15 cellular contexts compared by ENCODE assay signal in the genomic region with DNA sequence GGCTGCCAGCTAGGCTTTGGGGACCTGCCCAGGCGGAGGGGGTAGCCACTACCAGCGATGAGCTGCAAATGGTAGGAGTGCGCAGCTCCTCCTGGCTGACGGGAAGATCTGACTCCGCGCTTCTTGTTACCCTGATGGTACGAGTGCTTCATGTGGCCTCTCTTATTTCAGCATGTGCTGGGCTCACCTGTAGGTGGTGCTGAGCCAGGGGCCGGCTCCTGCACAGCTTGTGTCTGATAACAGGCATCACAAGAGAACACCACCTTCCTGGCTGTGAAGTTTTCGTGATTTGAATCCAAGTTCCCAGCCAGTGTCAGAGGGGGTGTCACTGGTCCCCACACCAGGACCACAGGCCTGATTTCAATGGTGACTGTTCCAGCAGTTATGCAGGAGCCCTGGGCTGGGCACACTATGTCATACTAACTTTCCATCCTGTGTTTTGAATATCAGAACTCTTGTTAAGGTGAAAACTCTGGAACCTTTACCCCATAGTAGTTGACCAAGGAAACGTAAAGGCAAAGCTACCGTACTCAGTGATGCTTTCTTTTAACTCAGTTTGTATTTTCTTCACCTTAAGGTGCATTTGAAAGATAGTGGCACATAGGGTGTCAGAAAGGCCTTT. TPM values are rescaled to one million over a fixed set of nuclear protein-coding genes. Genes with fewer than 3 reads are reported as not detected.
DNase-seq lines count a peak whose midpoint lies in the region; ATAC-seq, FAIRE-seq and TF ChIP-seq lines count a peak whose summit lies in the region.
"Had no signal": no experiment of that assay in that cellular context is flagged by ENCODE, and none has a peak within 500 bp of the region (broad histone marks: within the 10 kb centered on the region; RNA-seq: fewer than 3 reads in every experiment).

No MANE protein-coding gene starts in this region.

- no peaks in the 10 kb centered on the region for H3K9me3 Mint-ChIP-seq in endodermal cell
- no peaks in the 10 kb centered on the region for H3K9me3 Mint-ChIP-seq in activated T-cell treated with anti-CD3 and anti-CD28 coated beads, Interleukin-2, amount 50 U/mL, for 72 hours
- H3K9me3 Mint-ChIP-seq: WTC11 had no signal

- no peaks in the 10 kb centered on the region for H3K27me3 ChIP-seq in endodermal cell (ENCODE audit: control insufficient read depth, insufficient read depth, low read length, poor library complexity, severe bottlenecking)
- H3K27me3 ChIP-seq: gastrocnemius medialis had no signal

- no peak overlapping the region for H3K27ac ChIP-seq in endodermal cell (ENCODE audit: low read depth, low read length)
- H3K27ac ChIP-seq: gastrocnemius medialis had no signal

- no peak overlapping the region for H3K4me3 Mint-ChIP-seq in endodermal cell
- no peak overlapping the region for H3K4me3 Mint-ChIP-seq in activated T-cell treated with anti-CD3 and anti-CD28 coated beads, Interleukin-2, amount 50 U/mL, for 72 hours
- H3K4me3 Mint-ChIP-seq: WTC11 had no signal

- no peak overlapping the region for H3K9ac ChIP-seq in endodermal cell (ENCODE audit: extremely low read depth, low read length, poor library complexity, severe bottlenecking)

- ATAC-seq in GM19463 (IDR thresholded peaks at IDR 0.05; ENCODE audit: unreplicated experiment) (peak; percentile 8), HG03066 (IDR thresholded peaks at IDR 0.05; ENCODE audit: low read depth, unreplicated experiment) (peak; percentile 8)
- no peak for ATAC-seq in activated T-cell treated with anti-CD3 and anti-CD28 coated beads, Interleukin-2, amount 50 U/mL, for 72 hours (replicated peaks in 1 of 2)
- ATAC-seq: gastrocnemius medialis had no signal

- peaks cover 6% of the 10 kb centered on the region for H3K4me1 Mint-ChIP-seq in endodermal cell
- peaks cover 8% of the 10 kb centered on the region for H3K4me1 Mint-ChIP-seq in activated T-cell treated with anti-CD3 and anti-CD28 coated beads, Interleukin-2, amount 50 U/mL, for 72 hours (ENCODE audit: low read depth)

- H3K27ac Mint-ChIP-seq in endodermal cell = no peak overlapping the region
- no peak overlapping the region for H3K27ac Mint-ChIP-seq in activated T-cell treated with anti-CD3 and anti-CD28 coated beads, Interleukin-2, amount 50 U/mL, for 72 hours
- H3K27ac Mint-ChIP-seq: WTC11 had no signal

- TF ChIP-seq CTCF in GM12872 (IDR thresholded peaks at IDR 0.05; ENCODE audit: insufficient read depth, low read depth, low read length) = peak; percentile 34; the same call in 2 of the 3 replicates
- peak; percentile 52 for TF ChIP-seq CTCF in endodermal cell (conservative IDR thresholded peaks at IDR 0.05)
- TF ChIP-seq CTCF in D721Med (IDR thresholded peaks at IDR 0.05; ENCODE audit: insufficient read depth, missing control alignments) = no peak

- H3K36me3 ChIP-seq in endodermal cell (ENCODE audit: control insufficient read depth, insufficient read depth, low read length) = peaks cover 7% of the 10 kb centered on the region
- H3K36me3 ChIP-seq: gastrocnemius medialis had no signal

- DNase-seq in endodermal cell (no peak), D721Med (ENCODE audit: insufficient read length, low spot score) (no peak)
- DNase-seq in stimulated activated naive CD4-positive, alpha-beta T cell treated with Interleukin-2 at 50 U/mL for 16 hours (lab: John Stamatoyannopoulos, UW) = no peak
- no peak for DNase-seq in activated T-cell treated with anti-CD3 and anti-CD28 coated beads, Interleukin-2, amount 50 U/mL, for 72 hours
- no peak for DNase-seq in stimulated activated CD4-positive, alpha-beta T cell treated with anti-CD3 and anti-CD28 coated beads, Interleukin-4, amount 100 ng/mL, for 4 hours
- DNase-seq: activated T-cell treated with anti-CD3 and anti-CD28 coated beads, Interleukin-2, amount 50 U/mL, for 1 hour; islet precursor cell; NCI-H1092 treated with DMSO at 0.1 percent for 48 hours; stimulated activated naive CD8-positive, alpha-beta T cell treated with anti-CD3 and anti-CD28 coated beads, Interleukin-15, Interleukin-2, amounts not matched to agents 100 U/mL and 50 U/mL, for 24 hours had no signal

- H3K27me3 Mint-ChIP-seq in endodermal cell (ENCODE audit: insufficient read depth) = peaks cover 5% of the 10 kb centered on the region
- H3K27me3 Mint-ChIP-seq in activated T-cell treated with anti-CD3 and anti-CD28 coated beads, Interleukin-2, amount 50 U/mL, for 72 hours (ENCODE audit: low read depth) = no peaks in the 10 kb centered on the region

- peaks cover 19% of the 10 kb centered on the region for H3K36me3 Mint-ChIP-seq in endodermal cell (ENCODE audit: low read depth)
- no peaks in the 10 kb centered on the region for H3K36me3 Mint-ChIP-seq in activated T-cell treated with anti-CD3 and anti-CD28 coated beads, Interleukin-2, amount 50 U/mL, for 72 hours (ENCODE audit: insufficient read depth in 2 of 2)

- no peaks in the 10 kb centered on the region for H3K4me1 ChIP-seq in endodermal cell (ENCODE audit: control insufficient read depth, insufficient read depth, low read length)
- H3K4me1 ChIP-seq: gastrocnemius medialis had no signal

- H3K9me3 ChIP-seq in endodermal cell (ENCODE audit: control insufficient read depth, low read length) = no peaks in the 10 kb centered on the region
- H3K9me3 ChIP-seq: gastrocnemius medialis had no signal

- WGBS in endodermal cell (ENCODE audit: insufficient coverage in 1 of 2, insufficient read length in 1 of 2), 2 experiments = 92 to 96% methylated on average over 7 to 11 of the region's 11 CpGs

- no peak overlapping the region for H3K4me3 ChIP-seq in endodermal cell (ENCODE audit: low read length)
- H3K4me3 ChIP-seq: gastrocnemius medialis had no signal

- FAIRE-seq in D721Med (lab: Jason Lieb, UNC) = no peak

RNA-seq across cellular contexts. Expression of a gene that starts 28.0 kb away (rescaled TPM):
- total RNA-seq in endodermal cell = 1 to 10 TPM; 6.5 to 9.0 TPM
- 149 TPM for polyA plus RNA-seq in endodermal cell (2013, experiment 1 of 2)
- polyA plus RNA-seq in endodermal cell (2013, experiment 2 of 2) = 140 TPM
- not detected for total RNA-seq in activated T-cell treated with anti-CD3 and anti-CD28 coated beads, Interleukin-2, amount 50 U/mL, for 72 hours
- total RNA-seq: HT-29 had no signal

RNA-seq across cellular contexts. Expression of a gene that starts 43.4 kb away (rescaled TPM):
- total RNA-seq in endodermal cell = 10 to 100 TPM; 35.3 to 42.9 TPM
- 28.0 TPM for polyA plus RNA-seq in endodermal cell (2013, experiment 1 of 2)
- 29.6 TPM for polyA plus RNA-seq in endodermal cell (2013, experiment 2 of 2)
- 10 to 100 TPM; 36.5 to 37.9 TPM for total RNA-seq in activated T-cell treated with anti-CD3 and anti-CD28 coated beads, Interleukin-2, amount 50 U/mL, for 72 hours

Comparison
In these comparisons a context has a peak if more than half of its experiments do, and no peak if none do; other contexts are left out.
1. ATAC-seq: peak in GM19463 (single experiment) and HG03066 (single experiment); none in activated T-cell treated with anti-CD3 and anti-CD28 coated beads, Interleukin-2, amount 50 U/mL, for 72 hours (0 of 2).
2. RNA of a gene that starts 28.0 kb away (total RNA-seq): 6.5 to 9.0 TPM in endodermal cell; not detected in activated T-cell treated with anti-CD3 and anti-CD28 coated beads, Interleukin-2, amount 50 U/mL, for 72 hours; every median in the first group is over 4 times any median in the second.